ENCODE assay signal across 8 cellular contexts in genomic region chr3:159766563-159767185, GRCh38.
DNase-seq lines count a peak whose midpoint lies in the region; FAIRE-seq and TF ChIP-seq lines count a peak whose summit lies in the region.

No MANE protein-coding gene starts in this region.

- H3K4me2 ChIP-seq in H1 (ENCODE audit: insufficient read depth in 1 of 2, low read depth in 2 of 2, low read length in 2 of 2) = no peak overlapping the region; a peak in 1 of 4 replicates

- peak; percentile 37 to 57 for TF ChIP-seq RAD21 in H1 (IDR thresholded peaks at IDR 0.05 in 1 of 2, conservative IDR thresholded peaks at IDR 0.05 in 1 of 2; ENCODE audit: low read depth in 2 of 2, low read length in 2 of 2)

- peak overlapping the region in 1 of 4 experiments; percentile 87; a peak in 1 of 8 replicates for H3K4me3 ChIP-seq in H1 (ENCODE audit: extremely low read depth in 1 of 4, insufficient read depth in 2 of 4, low read depth in 3 of 4, low read length in 4 of 4)
- peak overlapping the region in 1 of 2 donors; percentile 1 for H3K4me3 ChIP-seq in prostate gland

- peaks cover 18% of the 10 kb centered on the region for H3K23me2 ChIP-seq in H1 (ENCODE audit: low read depth, low read length)

- no peak overlapping the region for H2BK20ac ChIP-seq in H1 (ENCODE audit: low read length)

- no peak overlapping the region for H4K5ac ChIP-seq in H1 (ENCODE audit: insufficient read length, low read depth, low read length)

- H3K79me2 ChIP-seq in H1 (ENCODE audit: control insufficient read depth in 1 of 2, insufficient read depth in 2 of 2, low read length in 2 of 2) = peaks cover 0 to 3% of the 10 kb centered on the region in 2 experiments; a peak in 1 of 4 replicates

- H3K36me3 ChIP-seq in H1 (ENCODE audit: control insufficient read depth in 2 of 4, insufficient read depth in 4 of 4, low read length in 3 of 4) (no peaks in the 10 kb centered on the region), prostate gland (no peaks in the 10 kb centered on the region)

- H4K91ac ChIP-seq in H1 (replicated peaks; ENCODE audit: insufficient read length, low read length) = no peak overlapping the region

- no peak overlapping the region for H3K18ac ChIP-seq in H1 (ENCODE audit: extremely low read depth, low read length)

- H3K23ac ChIP-seq in H1 (ENCODE audit: insufficient read length) = no peak overlapping the region

- no peaks in the 10 kb centered on the region; the same call in 1 of the 2 replicates for H3K79me1 ChIP-seq in H1 (ENCODE audit: low read depth, low read length)

- H3K27me3 ChIP-seq in H1 (replicated peaks in 1 of 4; ENCODE audit: control insufficient read depth in 3 of 4, extremely low read depth in 1 of 4, insufficient read depth in 3 of 4, low read length in 3 of 4) (peaks cover 0 to 2% (median 0%) of the 10 kb centered on the region in 4 experiments; a peak in 2 of 7 replicates), prostate gland (replicated peaks; ENCODE audit: insufficient read depth) (no peaks in the 10 kb centered on the region)

- H2BK5ac ChIP-seq in H1 (ENCODE audit: low read depth, low read length) = no peak overlapping the region

- H4K20me1 ChIP-seq in H1 (replicated peaks in 1 of 2; ENCODE audit: control insufficient read depth in 1 of 2, insufficient read depth in 2 of 2, low read length in 2 of 2) = peaks cover 0 to 2% of the 10 kb centered on the region in 2 experiments

- H3K56ac ChIP-seq in H1 (replicated peaks; ENCODE audit: insufficient read length, low read depth, low read length) = no peak overlapping the region

- H3K27ac ChIP-seq in H1 (ENCODE audit: low read depth, low read length) (no peak overlapping the region), prostate gland (peak overlapping the region; percentile 88 to 89)

- H4K8ac ChIP-seq in H1 (ENCODE audit: extremely low read depth, insufficient read depth, low read length) = no peak overlapping the region

- intact Hi-C loops in prostate gland (cut with DNase I) = loop anchor here (2.0 to 5.0 kb wide), 2 partner anchors 34 to 106 kb away; no protein-coding TSS in a partner anchor

- H3K9ac ChIP-seq in H1 (replicated peaks in 1 of 4; ENCODE audit: extremely low read depth in 1 of 4, low read depth in 3 of 4, low read length in 3 of 4) = no peak overlapping the region

- H2AK5ac ChIP-seq in H1 (ENCODE audit: low read depth, low read length) = no peak overlapping the region

- H2BK120ac ChIP-seq in H1 (replicated peaks; ENCODE audit: low read depth, low read length) = no peak overlapping the region

- no peak overlapping the region for H3K14ac ChIP-seq in H1 (ENCODE audit: insufficient read length)

- TF ChIP-seq EP300 in H1 (IDR thresholded peaks at IDR 0.05; ENCODE audit: borderline replicate concordance in 1 of 2, low read depth in 2 of 2, low read length in 2 of 2) = no peak

- TF ChIP-seq CTCF in GM10266 (IDR thresholded peaks at IDR 0.05; ENCODE audit: control insufficient read depth, insufficient read depth, low read depth, missing control alignments) (no peak), H1 (IDR thresholded peaks at IDR 0.05; ENCODE audit: control extremely low read depth in 1 of 3, insufficient read depth in 1 of 3, low read depth in 1 of 3, low read length in 3 of 3) (peak; percentile 41 to 64 (median 48)), prostate gland (IDR thresholded peaks at IDR 0.05) (peak in 2 of 4 experiments; percentile 19 to 43)

- TF ChIP-seq POLR2A in H1 (IDR thresholded peaks at IDR 0.05; ENCODE audit: control extremely low read depth in 1 of 2, low read depth in 2 of 2, low read length in 2 of 2) = no peak
- TF ChIP-seq POLR2A in prostate gland (IDR thresholded peaks at IDR 0.05) = no peak

- no peaks in the 10 kb centered on the region for H3K9me3 ChIP-seq in H1 (ENCODE audit: insufficient read depth in 2 of 2, low read depth in 1 of 2, low read length in 1 of 2)
- H3K9me3 ChIP-seq in prostate gland = no peaks in the 10 kb centered on the region

- H2AFZ ChIP-seq in H1 (ENCODE audit: low read length) = no peak overlapping the region

- POLR2A ChIA-PET in H1 (lab: Charles Lee; ENCODE audit: partially characterized antibody) = interaction anchor here (1.2 kb wide), 1 partner anchor 15 kb away, joined by 3 read pairs; no protein-coding TSS in a partner anchor

- DNase-seq in GM10266 (ENCODE audit: extremely low spot score) = peak; percentile 23
- DNase-seq in NCI-H2107 treated with DMSO at 0.1 percent for 48 hours (lab: John Stamatoyannopoulos, UW; ENCODE audit: unreplicated experiment) = peak; percentile 61
- DNase-seq in H1 (ENCODE audit: low read depth in 1 of 2, low spot score in 2 of 2) = no peak
- no peak for DNase-seq in prostate gland (ENCODE audit: low spot score)
- DNase-seq in stimulated activated CD4-positive, alpha-beta T cell treated with anti-CD3 and anti-CD28 coated beads, Interleukin-4, amount 100 ng/mL, for 24 hours = no peak
- no peak for DNase-seq in stimulated activated CD4-positive, alpha-beta T cell treated with anti-CD3 and anti-CD28 coated beads, Interleukin-15, amount 100 ng/mL, for 24 hours
- no peak for DNase-seq in effector CD4-positive, alpha-beta T cell
- DNase-seq in MV-4-11 (lab: John Stamatoyannopoulos, UW) = no peak

- no peak overlapping the region for H3K4ac ChIP-seq in H1 (replicated peaks; ENCODE audit: insufficient read length, low read depth, low read length)

- FAIRE-seq in H1 (lab: Jason Lieb, UNC) = no peak

- CTCF ChIA-PET in H1 (lab: Charles Lee; ENCODE audit: partially characterized antibody) = interaction anchor here (0.8 to 4.7 kb wide), 30 partner anchors 8 to 501 kb away, joined by 3 to 46 read pairs (median 5); no protein-coding TSS in a partner anchor

- no peak overlapping the region for H2BK15ac ChIP-seq in H1 (ENCODE audit: low read length)

- H3K4me1 ChIP-seq in H1 (replicated peaks in 1 of 4; ENCODE audit: control insufficient read depth in 3 of 4, insufficient read depth in 4 of 4, low read length in 3 of 4) = peaks cover 5 to 19% (median 6%) of the 10 kb centered on the region in 4 experiments; a peak in 6 of 7 replicates
- H3K4me1 ChIP-seq in prostate gland (replicated peaks) = no peaks in the 10 kb centered on the region

- 84% methylated on average over 2 of the region's 2 CpGs; no CpG with 5 or more reads in 1 of the 2 experiments for WGBS in H1 (ENCODE audit: extremely low coverage in 1 of 2, insufficient coverage in 1 of 2, insufficient read length in 1 of 2, insufficient replicate concordance in 2 of 2, low coverage in 1 of 2, low lambda C conversion rate in 2 of 2, missing lambda C conversion rate in 1 of 2), 2 experiments
- WGBS in prostate gland = 80% methylated on average over 2 of the region's 2 CpGs

- H2BK12ac ChIP-seq in H1 (ENCODE audit: low read depth, low read length) = no peak overlapping the region

TF ChIP-seq in H1, 55 proteins besides CTCF, POLR2A, EP300 and RAD21:
- TF ChIP-seq ATF2 (IDR thresholded peaks at IDR 0.05; ENCODE audit: low read length) (no peak), PHF8 (conservative IDR thresholded peaks at IDR 0.05; ENCODE audit: low read depth, low read length) (no peak)

Comparison
In these comparisons a context has a peak if more than half of its experiments do, and no peak if none do; other contexts are left out.
1. DNase-seq: peak in GM10266 (single experiment) and NCI-H2107 treated with DMSO at 0.1 percent for 48 hours (single experiment); none in H1 (0 of 2), prostate gland (single experiment), stimulated activated CD4-positive, alpha-beta T cell treated with anti-CD3 and anti-CD28 coated beads, Interleukin-4, amount 100 ng/mL, for 24 hours (single experiment), stimulated activated CD4-positive, alpha-beta T cell treated with anti-CD3 and anti-CD28 coated beads, Interleukin-15, amount 100 ng/mL, for 24 hours (single experiment), effector CD4-positive, alpha-beta T cell (single experiment) and MV-4-11 (single experiment).